In the genomic region with DNA sequence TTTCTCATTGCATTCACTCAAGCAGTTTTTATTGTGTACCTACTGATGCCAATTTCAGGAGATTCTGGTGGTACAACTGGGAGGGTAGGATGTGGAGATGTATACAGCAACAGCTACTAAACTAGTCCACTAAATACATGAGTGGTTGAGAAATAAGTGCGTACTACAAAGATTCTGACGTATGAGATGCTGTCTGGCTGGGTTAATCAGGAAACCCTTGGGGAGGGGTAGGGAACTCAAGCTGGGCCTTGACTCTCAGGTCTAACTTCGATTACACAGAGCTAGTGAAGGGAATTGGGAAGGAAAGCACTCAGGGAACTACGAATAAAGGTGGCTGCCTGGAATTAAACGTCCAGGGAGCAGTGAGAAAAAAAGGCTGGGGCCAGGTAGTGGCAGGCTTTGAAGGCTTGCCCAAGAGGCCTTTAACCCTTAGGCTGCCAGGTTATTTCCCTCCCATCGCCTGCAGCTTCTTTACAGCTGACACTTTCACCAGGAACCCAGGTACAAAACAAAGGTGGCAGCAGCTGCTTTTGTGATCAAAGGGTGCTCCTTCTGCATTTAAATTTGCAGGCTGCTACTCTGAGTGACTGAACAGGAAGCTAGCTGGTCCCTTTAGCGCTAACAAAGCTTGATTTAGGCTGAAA, we compare ENCODE assay signal across 8 cellular contexts. TPM values are rescaled to one million over a fixed set of nuclear protein-coding genes. Genes with fewer than 3 reads are reported as not detected.
DNase-seq lines count a peak whose midpoint lies in the region; ATAC-seq, FAIRE-seq and TF ChIP-seq lines count a peak whose summit lies in the region.
"Had no signal": no experiment of that assay in that cellular context is flagged by ENCODE, and none has a peak within 500 bp of the region (broad histone marks: within the 10 kb centered on the region; RNA-seq: fewer than 3 reads in every experiment).

No MANE protein-coding gene starts in this region.

- CTCF ChIA-PET in IMR-90 (lab: Yijun Ruan, JAX), result no interaction called here

- peaks cover 88% of the 10 kb centered on the region for H3K79me2 ChIP-seq in astrocyte (ENCODE audit: insufficient read depth, low read length)

- BruUV-seq in IMR-90 (replicated peaks; lab: Mats Ljungman, UMichigan), result no TSS peak

- H4K8ac ChIP-seq in IMR-90 (ENCODE audit: low read depth in 2 of 2, low read length in 2 of 2), result no peak overlapping the region

- intact Hi-C loops in IMR-90 (cut with micrococcal nuclease), result loop anchor here (5.0 kb wide), 1 partner anchor 147 kb away; a partner anchor contains a TSS

- no peak overlapping the region for H3K4ac ChIP-seq in IMR-90 (ENCODE audit: low read depth, low read length)

- H3K9me3 Mint-ChIP-seq in astrocyte (ENCODE audit: unreplicated experiment), result no peaks in the 10 kb centered on the region
- no peaks in the 10 kb centered on the region for H3K9me3 Mint-ChIP-seq in nephron

- H2BK120ac ChIP-seq in IMR-90 (ENCODE audit: low read depth, low read length), result no peak overlapping the region

- POLR2A ChIA-PET in IMR-90 (lab: Charles Lee; ENCODE audit: unreplicated experiment), result no interaction called here

- H4K91ac ChIP-seq in IMR-90 (ENCODE audit: insufficient read depth, low read depth, low read length), result no peak overlapping the region

- no peak overlapping the region for H3K18ac ChIP-seq in IMR-90 (ENCODE audit: low read depth, low read length)

- H3K27me3 ChIP-seq in IMR-90 (ENCODE audit: control insufficient read depth, insufficient read depth, low read length) (no peaks in the 10 kb centered on the region), astrocyte (ENCODE audit: insufficient read depth, low read length) (no peaks in the 10 kb centered on the region)

- dilution Hi-C loops in IMR-90 (cut with HindIII; ENCODE audit: low sequenced_read_pairs, unreplicated experiment), result no loop called here

- 0 out of 2 replicates have a peak overlapping the region, but pooled peaks have one; percentile 14 for H3K23ac ChIP-seq in IMR-90 (ENCODE audit: low read depth, low read length)

- H2AK5ac ChIP-seq in IMR-90 (ENCODE audit: low read depth, low read length), result no peak overlapping the region

- H3K27me3 Mint-ChIP-seq in astrocyte (ENCODE audit: low read depth, unreplicated experiment) (no peaks in the 10 kb centered on the region), nephron (ENCODE audit: low read depth) (peaks cover 5% of the 10 kb centered on the region)

- H2AFZ ChIP-seq in IMR-90 (replicated peaks; ENCODE audit: low read length, poor library complexity) (no peak overlapping the region), astrocyte (ENCODE audit: low read depth, low read length) (no peak overlapping the region)

- WGBS in IMR-90 (ENCODE audit: extremely low coverage in 2 of 2, insufficient read length in 1 of 2), 2 experiments, result 64% methylated on average over 2 of the region's 7 CpGs; no CpG with 5 or more reads in 1 of the 2 experiments

- no peak overlapping the region for H2AK9ac ChIP-seq in IMR-90 (replicated peaks; ENCODE audit: low read depth, low read length, poor library complexity)

- H3K27ac Mint-ChIP-seq in astrocyte (ENCODE audit: unreplicated experiment) (peak overlapping the region; percentile 85), nephron (peak overlapping the region in 2 of 3 experiments; percentile 49 to 88)

- H2BK15ac ChIP-seq in IMR-90 (ENCODE audit: low read depth, low read length), result no peak overlapping the region

- no peak for TF ChIP-seq POLR2A in IMR-90 (IDR thresholded peaks at IDR 0.05; ENCODE audit: low read depth, low read length)

- H3K56ac ChIP-seq in IMR-90 (ENCODE audit: extremely low read depth, insufficient read depth, low read length), result no peak overlapping the region

- H3K79me1 ChIP-seq in IMR-90 (ENCODE audit: low read depth in 1 of 2, low read length in 2 of 2), result peaks cover 12 to 61% of the 10 kb centered on the region in 2 experiments; a peak in 3 of 4 replicates

- no peak for TF ChIP-seq RAD21 in IMR-90 (IDR thresholded peaks at IDR 0.05; ENCODE audit: low read length)

- H3K4me1 ChIP-seq in IMR-90 (ENCODE audit: control insufficient read depth, insufficient read depth, low read length) (peaks cover 11% of the 10 kb centered on the region), astrocyte (ENCODE audit: insufficient read depth, low read length) (peaks cover 17% of the 10 kb centered on the region)

- H3K4me3 ChIP-seq in IMR-90 (ENCODE audit: insufficient read depth, low read depth, low read length), result no peak overlapping the region
- no peak overlapping the region for H3K4me3 ChIP-seq in astrocyte (ENCODE audit: insufficient read depth, low read depth, low read length)
- H3K4me3 ChIP-seq: lung had no signal

- DNase-seq in IMR-90, result peak; percentile 49
- DNase-seq in astrocyte (ENCODE audit: low read depth), result no peak
- DNase-seq in hippocampal formation (lab: John Stamatoyannopoulos, UW), result no peak
- DNase-seq in frontal cortex (ENCODE audit: low spot score in 2 of 2), result no peak
- DNase-seq in 8988T, result no peak

- no peak overlapping the region for H2BK20ac ChIP-seq in IMR-90 (ENCODE audit: low read depth, low read length)

- no peak for ATAC-seq in IMR-90 (ENCODE audit: low read depth)

- H3K4me3 Mint-ChIP-seq in astrocyte (ENCODE audit: unreplicated experiment) (peak overlapping the region; percentile 80), nephron (peak overlapping the region; percentile 49 to 59 (median 58))

- peaks cover 36% of the 10 kb centered on the region for H3K4me1 Mint-ChIP-seq in astrocyte (ENCODE audit: low read depth, unreplicated experiment)
- H3K4me1 Mint-ChIP-seq in nephron, result peaks cover 35% of the 10 kb centered on the region

- TF ChIP-seq CTCF in IMR-90 (conservative IDR thresholded peaks at IDR 0.05; ENCODE audit: low read depth, low read length) (no peak), astrocyte (IDR thresholded peaks at IDR 0.05; ENCODE audit: insufficient read depth, low read depth, low read length) (no peak), nephron (IDR thresholded peaks at IDR 0.05; ENCODE audit: unreplicated experiment in 3 of 3) (no peak)

- FAIRE-seq in astrocyte (lab: Jason Lieb, UNC), result no peak
- no peak for FAIRE-seq in frontal cortex (lab: Jason Lieb, UNC)

- H3K27ac ChIP-seq in IMR-90 (ENCODE audit: insufficient read depth, low read length), result no peak overlapping the region
- no peak overlapping the region for H3K27ac ChIP-seq in astrocyte (ENCODE audit: low read depth, low read length)
- H3K27ac ChIP-seq: KMS-11 had no signal

- no peak overlapping the region for H2BK5ac ChIP-seq in IMR-90 (ENCODE audit: low read depth, low read length, poor library complexity, severe bottlenecking)

- H3K4me2 ChIP-seq in IMR-90 (ENCODE audit: low read depth, low read length), result no peak overlapping the region
- H3K4me2 ChIP-seq in astrocyte (ENCODE audit: low read length), result peak overlapping the region; percentile 18
- H3K4me2 ChIP-seq: KMS-11 had no signal

- in situ Hi-C loops in IMR-90 (cut with MboI; ENCODE audit: low sequenced_read_pairs), result no loop called here

- H3K14ac ChIP-seq in IMR-90 (replicated peaks; ENCODE audit: low read depth, low read length), result no peak overlapping the region

- peaks cover 12% of the 10 kb centered on the region for H3K9me1 ChIP-seq in IMR-90 (ENCODE audit: insufficient read depth, low read length)

- H3K36me3 Mint-ChIP-seq in astrocyte (ENCODE audit: low read depth, unreplicated experiment) (no peaks in the 10 kb centered on the region), nephron (ENCODE audit: low read depth) (peaks cover 3% of the 10 kb centered on the region)

- no peak overlapping the region for H3K9ac ChIP-seq in IMR-90 (ENCODE audit: low read depth, low read length)
- H3K9ac ChIP-seq in astrocyte (ENCODE audit: low read length), result no peak overlapping the region
- H3K9ac ChIP-seq: KMS-11 had no signal

- H3K36me3 ChIP-seq in IMR-90 (ENCODE audit: control insufficient read depth, insufficient read depth, low read length) (peaks cover 6% of the 10 kb centered on the region; the same call in 1 of the 2 replicates), astrocyte (ENCODE audit: insufficient read depth, low read length) (no peaks in the 10 kb centered on the region)

- H4K20me1 ChIP-seq in IMR-90 (ENCODE audit: insufficient read depth, low read length) (peaks cover 56% of the 10 kb centered on the region), astrocyte (ENCODE audit: insufficient read depth, low read length) (peaks cover 66% of the 10 kb centered on the region)

- H4K5ac ChIP-seq in IMR-90 (ENCODE audit: low read depth, low read length), result no peak overlapping the region

- H3K9me3 ChIP-seq in IMR-90 (ENCODE audit: control insufficient read depth, insufficient read depth, low read length) (no peaks in the 10 kb centered on the region), astrocyte (ENCODE audit: insufficient read depth, low read depth, low read length) (no peaks in the 10 kb centered on the region)

TF ChIP-seq in IMR-90, 13 proteins besides CTCF, POLR2A, EP300 and RAD21:
- TF ChIP-seq NFE2L2 (IDR thresholded peaks at IDR 0.05; ENCODE audit: low read depth, low read length) (no peak), MXI1 (IDR thresholded peaks at IDR 0.05; ENCODE audit: borderline replicate concordance, low read depth, low read length) (no peak)

RNA-seq across cellular contexts. Expression of a gene that starts 3.2 kb away (rescaled TPM):
- total RNA-seq in IMR-90 (2012; rRNA removed) (55.3 and 70.1 TPM in 2 replicates), astrocyte (84.4 and 97.2 TPM in 2 replicates), frontal cortex (44.0 TPM)
- 72.7 TPM in 2 replicates for polyA plus RNA-seq in IMR-90 (2012; rRNA removed)
- 36.0 and 61.2 TPM in 2 replicates for polyA plus RNA-seq in IMR-90 (2012; cell fraction: cytosol; rRNA removed)
- polyA plus RNA-seq in IMR-90 (2012; cell fraction: nucleus; rRNA removed; ENCODE audit: low replicate concordance), result 186 and 281 TPM in 2 replicates

RNA-seq across cellular contexts. Expression of a gene that starts 3.7 kb away (rescaled TPM):
- total RNA-seq in IMR-90 (2012; rRNA removed) (21.9 TPM in 2 replicates), astrocyte (73.1 and 81.9 TPM in 2 replicates), frontal cortex (1.6 TPM)
- polyA plus RNA-seq in IMR-90 (2012; rRNA removed), result 44.9 and 57.5 TPM in 2 replicates
- 57.1 and 67.3 TPM in 2 replicates for polyA plus RNA-seq in IMR-90 (2012; cell fraction: cytosol; rRNA removed)
- 17.2 and 37.0 TPM in 2 replicates for polyA plus RNA-seq in IMR-90 (2012; cell fraction: nucleus; rRNA removed; ENCODE audit: low replicate concordance)

RNA-seq across cellular contexts. Expression of a gene that starts 49.0 kb away (rescaled TPM):
- total RNA-seq in IMR-90 (2012; rRNA removed) (51.7 and 64.0 TPM in 2 replicates), astrocyte (51.1 and 53.5 TPM in 2 replicates), frontal cortex (22.0 TPM)
- polyA plus RNA-seq in IMR-90 (2012; rRNA removed), result 54.7 and 57.9 TPM in 2 replicates
- 66.8 and 68.0 TPM in 2 replicates for polyA plus RNA-seq in IMR-90 (2012; cell fraction: cytosol; rRNA removed)
- polyA plus RNA-seq in IMR-90 (2012; cell fraction: nucleus; rRNA removed; ENCODE audit: low replicate concordance), result 71.0 and 71.9 TPM in 2 replicates

RNA-seq across cellular contexts. Expression of a gene that starts 49.2 kb away (rescaled TPM):
- total RNA-seq in IMR-90 (2012; rRNA removed), result 47.2 and 51.6 TPM in 2 replicates
- polyA plus RNA-seq in IMR-90 (2012; rRNA removed), result 48.8 and 49.7 TPM in 2 replicates
- polyA plus RNA-seq in IMR-90 (2012; cell fraction: cytosol; rRNA removed), result 30.9 and 51.0 TPM in 2 replicates
- 14.5 and 25.7 TPM in 2 replicates for polyA plus RNA-seq in IMR-90 (2012; cell fraction: nucleus; rRNA removed; ENCODE audit: low replicate concordance)
- 37.9 and 38.6 TPM in 2 replicates for total RNA-seq in astrocyte
- total RNA-seq in frontal cortex, result 52.6 TPM
